In genomic region chr11:74020537-74020936, GRCh38 we compare ENCODE assay signal across 1 cellular context.
A peak's percentile ranks its signal among the peaks of the same experiment; 100 is the strongest.
TF ChIP-seq lines count a peak whose summit lies in the region.

No MANE protein-coding gene starts in this region.

TF ChIP-seq in GM12878, 131 proteins besides CTCF, POLR2A, EP300 and RAD21:
- TF ChIP-seq RELB (IDR thresholded peaks at IDR 0.05; ENCODE audit: low read depth) (0 out of 2 replicates have a peak, but pooled peaks have one; percentile 56), MEF2B (IDR thresholded peaks at IDR 0.05; ENCODE audit: partially characterized antibody, poor library complexity, severe bottlenecking) (peak; percentile 94), CREM (IDR thresholded peaks at IDR 0.05; ENCODE audit: low read depth) (no peak), RB1 (IDR thresholded peaks at IDR 0.05; ENCODE audit: borderline replicate concordance) (peak; percentile 50; the same call in 1 of the 2 replicates), SKIL (IDR thresholded peaks at IDR 0.05; ENCODE audit: low read depth, poor library complexity, severe bottlenecking) (peak; percentile 18), NRF1 (conservative IDR thresholded peaks at IDR 0.05; ENCODE audit: low read depth, low read length) (no peak), KDM1A (IDR thresholded peaks at IDR 0.05; ENCODE audit: borderline replicate concordance) (no peak), NBN (IDR thresholded peaks at IDR 0.05) (0 out of 2 replicates have a peak, but pooled peaks have one; percentile 44), RAD51 (IDR thresholded peaks at IDR 0.05) (peak; percentile 76; the same call in 1 of the 2 replicates), POU2F2 (IDR thresholded peaks at IDR 0.05; ENCODE audit: borderline replicate concordance, low read depth, low read length) (peak; percentile 76; the same call in 1 of the 3 replicates), RUNX3 (IDR thresholded peaks at IDR 0.05; ENCODE audit: low read length) (peak; percentile 51), IKZF2 (IDR thresholded peaks at IDR 0.05) (peak; percentile 72 to 76; a peak in 2 of 4 replicates), EED (IDR thresholded peaks at IDR 0.05; ENCODE audit: low read depth) (peak; percentile 20; the same call in 1 of the 2 replicates), IKZF1 (conservative IDR thresholded peaks at IDR 0.05) (peak; percentile 75), SPI1 (IDR thresholded peaks at IDR 0.05; ENCODE audit: borderline replicate concordance, insufficient read depth, low read depth, low read length) (0 out of 2 replicates have a peak, but pooled peaks have one; percentile 4), ESRRA (IDR thresholded peaks at IDR 0.05; ENCODE audit: low read length) (no peak)
- TF ChIP-seq, protein P1, sequence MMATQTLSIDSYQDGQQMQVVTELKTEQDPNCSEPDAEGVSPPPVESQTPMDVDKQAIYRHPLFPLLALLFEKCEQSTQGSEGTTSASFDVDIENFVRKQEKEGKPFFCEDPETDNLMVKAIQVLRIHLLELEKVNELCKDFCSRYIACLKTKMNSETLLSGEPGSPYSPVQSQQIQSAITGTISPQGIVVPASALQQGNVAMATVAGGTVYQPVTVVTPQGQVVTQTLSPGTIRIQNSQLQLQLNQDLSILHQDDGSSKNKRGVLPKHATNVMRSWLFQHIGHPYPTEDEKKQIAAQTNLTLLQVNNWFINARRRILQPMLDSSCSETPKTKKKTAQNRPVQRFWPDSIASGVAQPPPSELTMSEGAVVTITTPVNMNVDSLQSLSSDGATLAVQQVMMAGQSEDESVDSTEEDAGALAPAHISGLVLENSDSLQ (IDR thresholded peaks at IDR 0.05), result peak; percentile 30; the same call in 1 of the 2 replicates
